ENCODE assay signal across 20 cellular contexts in the genomic region with DNA sequence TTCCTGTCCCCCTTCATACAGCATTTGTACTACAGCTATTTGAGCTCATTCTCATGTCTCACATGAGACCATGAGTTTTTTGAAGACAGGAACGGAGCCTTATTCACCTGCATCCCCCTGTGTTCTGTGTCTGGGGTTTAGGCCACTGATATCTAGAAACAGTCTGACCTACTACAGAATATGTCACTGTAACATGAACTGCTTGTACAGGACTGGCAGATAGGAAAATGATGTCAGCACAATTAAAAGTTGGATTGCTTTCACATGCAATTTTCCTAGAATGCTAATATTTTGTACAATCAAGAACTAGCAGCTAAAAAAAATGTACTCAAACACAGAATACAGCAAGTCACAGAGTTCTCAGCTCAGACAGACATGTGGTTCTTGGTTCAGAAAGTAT.
DNase-seq lines count a peak whose midpoint lies in the region; ATAC-seq, FAIRE-seq and TF ChIP-seq lines count a peak whose summit lies in the region.
"Had no signal": no experiment of that assay in that cellular context is flagged by ENCODE, and none has a peak within 500 bp of the region (broad histone marks: within the 10 kb centered on the region; RNA-seq: fewer than 3 reads in every experiment).

No MANE protein-coding gene starts in this region.

- CTCF ChIA-PET in activated CD8-positive, alpha-beta T cell treated with anti-CD3 and anti-CD28 coated beads, Interleukin-2, amount 10 ng/mL, durations not matched to agents 7 days and 5 days (lab: Charles Lee), result interaction anchor here (0.9 to 8.7 kb wide), 5 partner anchors 81 to 224 kb away, joined by 3 to 116 read pairs (median 8); partner anchors contain the start of gene MB21D2

- no peaks in the 10 kb centered on the region for H3K9me3 Mint-ChIP-seq in activated CD8-positive, alpha-beta T cell treated with anti-CD3 and anti-CD28 coated beads, Interleukin-2, amount 10 ng/mL, durations not matched to agents 7 days and 5 days (ENCODE audit: insufficient read depth)
- H3K9me3 Mint-ChIP-seq: naive B cell had no signal

- no peak overlapping the region for H3K4me2 ChIP-seq in hepatocyte

- no peaks in the 10 kb centered on the region for H3K27me3 ChIP-seq in hepatocyte
- H3K27me3 ChIP-seq: upper lobe of right lung had no signal

- no peak for TF ChIP-seq POLR2A in GM12891 (IDR thresholded peaks at IDR 0.05; ENCODE audit: low read depth, low read length)

- peak overlapping the region; percentile 7 for H3K27ac Mint-ChIP-seq in activated CD8-positive, alpha-beta T cell treated with anti-CD3 and anti-CD28 coated beads, Interleukin-2, amount 10 ng/mL, durations not matched to agents 7 days and 5 days
- H3K27ac Mint-ChIP-seq: naive B cell had no signal

- peaks cover 2% of the 10 kb centered on the region for H3K27me3 Mint-ChIP-seq in activated CD8-positive, alpha-beta T cell treated with anti-CD3 and anti-CD28 coated beads, Interleukin-2, amount 10 ng/mL, durations not matched to agents 7 days and 5 days (ENCODE audit: low read depth)

- TF ChIP-seq CTCF in hepatocyte (IDR thresholded peaks at IDR 0.05; ENCODE audit: poor library complexity), result no peak

- no peaks in the 10 kb centered on the region for H3K36me3 Mint-ChIP-seq in activated CD8-positive, alpha-beta T cell treated with anti-CD3 and anti-CD28 coated beads, Interleukin-2, amount 10 ng/mL, durations not matched to agents 7 days and 5 days (ENCODE audit: low read depth)
- H3K36me3 Mint-ChIP-seq: CD14-positive monocyte, naive B cell had no signal

- DNase-seq in NCI-H2107 treated with DMSO at 0.1 percent for 48 hours (lab: John Stamatoyannopoulos, UW; ENCODE audit: unreplicated experiment), result peak; percentile 31
- DNase-seq in NCI-H2107 (lab: John Stamatoyannopoulos, UW), result no peak
- DNase-seq in GM12891 (ENCODE audit: insufficient read length, low spot score), result no peak
- DNase-seq in activated CD8-positive, alpha-beta T cell treated with anti-CD3 and anti-CD28 coated beads, Interleukin-2, amount 10 ng/mL, durations not matched to agents 7 days and 5 days, result no peak
- no peak for DNase-seq in hepatocyte (ENCODE audit: low spot score)
- DNase-seq in foreskin melanocyte, result no peak
- DNase-seq in RCC 7860 (ENCODE audit: low spot score), result no peak
- DNase-seq in NCI-H1105 (lab: John Stamatoyannopoulos, UW), result no peak
- DNase-seq: activated CD4-positive, alpha-beta T cell treated with anti-CD3 and anti-CD28 coated beads, Interleukin-2, amount 50 U/mL, for 4 hours; activated effector memory CD4-positive, alpha-beta T cell treated with anti-CD3 and anti-CD28 coated beads, Interleukin-2, amount 50 U/mL, for 16 hours; DND-41; KBM-7; naive B cell; SIG-M5; T1000; upper lobe of right lung had no signal

- H3K4me3 ChIP-seq in hepatocyte, result no peak overlapping the region
- H3K4me3 ChIP-seq: upper lobe of right lung had no signal

- peaks cover 41% of the 10 kb centered on the region for H3K79me2 ChIP-seq in hepatocyte

- H3K4me3 Mint-ChIP-seq in activated CD8-positive, alpha-beta T cell treated with anti-CD3 and anti-CD28 coated beads, Interleukin-2, amount 10 ng/mL, durations not matched to agents 7 days and 5 days, result no peak overlapping the region
- H3K4me3 Mint-ChIP-seq: CD14-positive monocyte had no signal

- WGBS in hepatocyte (ENCODE audit: low lambda C conversion rate, missing lambda C conversion rate), result 75% methylated on average over 1 of the region's 1 CpG

- POLR2A ChIA-PET in activated CD8-positive, alpha-beta T cell treated with anti-CD3 and anti-CD28 coated beads, Interleukin-2, amount 10 ng/mL, durations not matched to agents 7 days and 5 days (lab: Charles Lee), result no interaction called here

- no peak for ATAC-seq in activated CD8-positive, alpha-beta T cell treated with anti-CD3 and anti-CD28 coated beads, Interleukin-2, amount 10 ng/mL, durations not matched to agents 7 days and 5 days

- H3K4me1 ChIP-seq in hepatocyte (ENCODE audit: insufficient read depth), result peaks cover 35% of the 10 kb centered on the region

- peak overlapping the region; percentile 44 for H3K27ac ChIP-seq in hepatocyte
- H3K27ac ChIP-seq: parathyroid adenoma, upper lobe of right lung had no signal

- H3K9me2 ChIP-seq in hepatocyte (replicated peaks; ENCODE audit: insufficient read depth), result no peaks in the 10 kb centered on the region

- FAIRE-seq in GM12891 (lab: Jason Lieb, UNC) (peak; percentile 57), RCC 7860 (lab: Jason Lieb, UNC) (no peak)
- FAIRE-seq: A204.1, colon had no signal

- H4K20me1 ChIP-seq in hepatocyte (ENCODE audit: insufficient read depth, poor library complexity, severe bottlenecking), result no peaks in the 10 kb centered on the region

- no peaks in the 10 kb centered on the region for H3K36me3 ChIP-seq in hepatocyte (replicated peaks; ENCODE audit: insufficient read depth, low read depth)
- H3K36me3 ChIP-seq: upper lobe of right lung had no signal

- H3K4me1 Mint-ChIP-seq in activated CD8-positive, alpha-beta T cell treated with anti-CD3 and anti-CD28 coated beads, Interleukin-2, amount 10 ng/mL, durations not matched to agents 7 days and 5 days (ENCODE audit: low read depth), result peaks cover 33% of the 10 kb centered on the region
- H3K4me1 Mint-ChIP-seq: CD14-positive monocyte, naive B cell had no signal

- no peak overlapping the region for H2AFZ ChIP-seq in hepatocyte
- H2AFZ ChIP-seq: parathyroid adenoma had no signal

- no peaks in the 10 kb centered on the region for H3K9me3 ChIP-seq in hepatocyte (ENCODE audit: low read depth)
- H3K9me3 ChIP-seq: upper lobe of right lung had no signal

TF ChIP-seq in GM12891, 5 proteins besides CTCF, POLR2A, EP300 and RAD21:
- TF ChIP-seq SPI1 (IDR thresholded peaks at IDR 0.05; ENCODE audit: low read depth, low read length) (no peak), TAF1 (IDR thresholded peaks at IDR 0.05; ENCODE audit: low read depth, low read length) (no peak), POU2F2 (IDR thresholded peaks at IDR 0.05; ENCODE audit: low read depth, low read length) (no peak), POLR2AphosphoS5 (IDR thresholded peaks at IDR 0.05; ENCODE audit: low read depth, low read length) (no peak), PAX5 (IDR thresholded peaks at IDR 0.05; ENCODE audit: insufficient read depth, low read length, severe bottlenecking) (no peak)
